In the genomic region with DNA sequence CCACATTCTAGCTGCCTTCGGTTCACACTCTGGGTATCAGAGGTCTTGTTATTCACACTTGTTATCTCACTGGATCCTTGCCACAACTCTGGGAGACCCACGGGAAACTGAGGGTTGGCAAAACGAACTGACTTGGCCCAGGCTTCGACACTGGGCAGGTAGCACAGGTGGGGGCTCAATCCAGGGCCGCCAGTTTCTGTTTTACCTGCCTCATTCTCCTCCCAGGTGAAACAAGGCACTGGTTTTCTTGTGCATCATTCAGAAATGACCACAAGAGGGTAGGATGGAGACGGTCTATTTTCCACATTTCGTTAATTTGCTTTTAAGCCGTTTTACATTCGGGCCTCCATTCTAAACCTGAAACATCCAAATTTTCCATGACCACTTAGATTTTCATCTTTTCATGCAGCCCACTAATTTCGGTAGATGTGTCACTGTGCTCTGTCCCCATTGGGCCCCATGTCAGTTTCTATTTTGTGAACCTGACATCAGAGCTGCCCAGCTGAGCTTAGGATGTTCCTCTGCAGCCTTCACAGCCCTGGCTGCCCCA, we compare ENCODE assay signal across 1 cellular context.
TF ChIP-seq lines count a peak whose summit lies in the region.

No MANE protein-coding gene starts in this region.

TF ChIP-seq in K562, 482 proteins besides CTCF, POLR2A, EP300 and RAD21:
- TF ChIP-seq PHB2 (IDR thresholded peaks at IDR 0.05; ENCODE audit: low read depth) (no peak), RNF2 (IDR thresholded peaks at IDR 0.05) (no peak), MYNN (IDR thresholded peaks at IDR 0.05) (no peak), MYNN (CRISPR knock-in tag; IDR thresholded peaks at IDR 0.05) (no peak), RBM25 (IDR thresholded peaks at IDR 0.05; ENCODE audit: low read depth, low read length, severe bottlenecking) (no peak), ZBTB1 (CRISPR knock-in tag; IDR thresholded peaks at IDR 0.05; ENCODE audit: borderline replicate concordance, low read depth) (no peak), ZSCAN32 (CRISPR knock-in tag; IDR thresholded peaks at IDR 0.05) (no peak), TCF3 (CRISPR knock-in tag; IDR thresholded peaks at IDR 0.05) (no peak), THRAP3 (IDR thresholded peaks at IDR 0.05; ENCODE audit: borderline replicate concordance) (no peak), ZNF384 (IDR thresholded peaks at IDR 0.05; ENCODE audit: low read depth, low read length) (no peak), GABPB2 (CRISPR knock-in tag; conservative IDR thresholded peaks at IDR 0.05) (no peak), CBFA2T3 (IDR thresholded peaks at IDR 0.05) (no peak), TEAD4 (IDR thresholded peaks at IDR 0.05; ENCODE audit: low read length) (no peak), TEAD4 (CRISPR knock-in tag; IDR thresholded peaks at IDR 0.05; ENCODE audit: borderline replicate concordance) (no peak), ZNF436 (CRISPR knock-in tag; IDR thresholded peaks at IDR 0.05) (no peak), NRF1 (conservative IDR thresholded peaks at IDR 0.05 in 1 of 2, IDR thresholded peaks at IDR 0.05 in 1 of 2) (no peak), ZNF785 (CRISPR knock-in tag; IDR thresholded peaks at IDR 0.05) (no peak), CCNT2 (IDR thresholded peaks at IDR 0.05; ENCODE audit: borderline replicate concordance, extremely low read depth, insufficient read length, low read depth, low read length) (no peak)
- TF ChIP-seq, protein P1, sequence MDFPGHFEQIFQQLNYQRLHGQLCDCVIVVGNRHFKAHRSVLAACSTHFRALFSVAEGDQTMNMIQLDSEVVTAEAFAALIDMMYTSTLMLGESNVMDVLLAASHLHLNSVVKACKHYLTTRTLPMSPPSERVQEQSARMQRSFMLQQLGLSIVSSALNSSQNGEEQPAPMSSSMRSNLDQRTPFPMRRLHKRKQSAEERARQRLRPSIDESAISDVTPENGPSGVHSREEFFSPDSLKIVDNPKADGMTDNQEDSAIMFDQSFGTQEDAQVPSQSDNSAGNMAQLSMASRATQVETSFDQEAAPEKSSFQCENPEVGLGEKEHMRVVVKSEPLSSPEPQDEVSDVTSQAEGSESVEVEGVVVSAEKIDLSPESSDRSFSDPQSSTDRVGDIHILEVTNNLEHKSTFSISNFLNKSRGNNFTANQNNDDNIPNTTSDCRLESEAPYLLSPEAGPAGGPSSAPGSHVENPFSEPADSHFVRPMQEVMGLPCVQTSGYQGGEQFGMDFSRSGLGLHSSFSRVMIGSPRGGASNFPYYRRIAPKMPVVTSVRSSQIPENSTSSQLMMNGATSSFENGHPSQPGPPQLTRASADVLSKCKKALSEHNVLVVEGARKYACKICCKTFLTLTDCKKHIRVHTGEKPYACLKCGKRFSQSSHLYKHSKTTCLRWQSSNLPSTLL (IDR thresholded peaks at IDR 0.05), result no peak
- TF ChIP-seq, protein P2, sequence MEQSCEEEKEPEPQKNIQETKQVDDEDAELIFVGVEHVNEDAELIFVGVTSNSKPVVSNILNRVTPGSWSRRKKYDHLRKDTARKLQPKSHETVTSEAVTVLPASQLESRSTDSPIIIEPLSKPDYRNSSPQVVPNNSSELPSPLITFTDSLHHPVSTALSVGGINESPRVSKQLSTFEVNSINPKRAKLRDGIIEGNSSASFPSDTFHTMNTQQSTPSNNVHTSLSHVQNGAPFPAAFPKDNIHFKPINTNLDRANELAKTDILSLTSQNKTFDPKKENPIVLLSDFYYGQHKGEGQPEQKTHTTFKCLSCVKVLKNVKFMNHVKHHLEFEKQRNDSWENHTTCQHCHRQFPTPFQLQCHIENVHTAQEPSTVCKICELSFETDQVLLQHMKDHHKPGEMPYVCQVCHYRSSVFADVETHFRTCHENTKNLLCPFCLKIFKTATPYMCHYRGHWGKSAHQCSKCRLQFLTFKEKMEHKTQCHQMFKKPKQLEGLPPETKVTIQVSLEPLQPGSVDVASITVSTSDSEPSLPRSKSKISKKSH (CRISPR knock-in tag; IDR thresholded peaks at IDR 0.05), result no peak
